29 cellular contexts compared by ENCODE assay signal in the genomic region with DNA sequence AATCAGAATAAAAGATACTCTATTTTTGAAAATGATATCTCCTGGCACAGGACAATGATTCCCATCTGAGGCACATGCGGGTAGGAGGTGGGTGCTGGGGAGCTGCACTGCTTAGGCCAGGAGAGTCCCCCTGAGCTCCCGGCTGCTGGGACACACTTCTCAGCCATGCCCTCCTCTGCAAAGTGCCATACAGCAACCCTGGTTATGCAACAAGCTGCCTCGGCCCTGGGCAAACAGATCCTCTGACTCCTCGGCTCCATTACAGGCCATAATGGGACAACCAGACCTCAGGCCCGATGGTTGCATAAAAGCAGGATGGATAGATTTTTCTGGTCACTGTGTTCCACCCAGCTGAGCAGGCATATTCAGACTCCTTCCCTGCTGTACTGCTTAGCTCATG. TPM values are rescaled to one million over a fixed set of nuclear protein-coding genes. Genes with fewer than 3 reads are reported as not detected.
"Had no signal": no experiment of that assay in that cellular context is flagged by ENCODE, and none has a peak within 500 bp of the region (broad histone marks: within the 10 kb centered on the region; RNA-seq: fewer than 3 reads in every experiment).

No MANE protein-coding gene starts in this region.

- H3K27me3 ChIP-seq: left lung, pancreas, right lobe of liver, testis, thyroid gland, transverse colon, upper lobe of left lung, vagina had no signal

- H3K4me1 ChIP-seq: pancreas, psoas muscle, right lobe of liver, testis, transverse colon, vagina had no signal

- H3K4me1 Mint-ChIP-seq: stimulated activated memory B cell treated with anti-CD40 and anti-IgM and Interleukin-4, amounts not matched to agents 10 μg/mL and 1 μg/mL and 100 μg/mL, for 72 hours had no signal

- H3K36me3 ChIP-seq: left lung, pancreas, right lobe of liver, thyroid gland, transverse colon, upper lobe of left lung, vagina had no signal

- H3K27ac ChIP-seq: left lung, pancreas, psoas muscle, right lobe of liver, testis, thyroid gland, transverse colon, upper lobe of left lung, vagina had no signal

- DNase-seq: hippocampal formation; kidney glomerular epithelial cell; left cardiac atrium; left lung; midbrain; mucosa of descending colon; naive thymus-derived CD4-positive, alpha-beta T cell; pancreas; psoas muscle; right lobe of liver; stimulated activated CD4-positive, alpha-beta T cell treated with anti-CD3 and anti-CD28 coated beads, Interleukin-1b, Interleukin-23, amount 100 ng/mL, for 48 hours; stimulated activated CD4-positive, alpha-beta T cell treated with anti-CD3 and anti-CD28 coated beads, Interleukin-2, amount 100 ng/mL, for 48 hours; stimulated activated CD4-positive, alpha-beta T cell treated with anti-CD3 and anti-CD28 coated beads, Interleukin-4, amount 100 ng/mL, for 4 hours; stimulated activated CD8-positive, alpha-beta memory T cell treated with anti-CD3 and anti-CD28 coated beads, Interleukin-4, amount 100 ng/mL, for 48 hours; stimulated activated naive CD4-positive, alpha-beta T cell treated with Interleukin-2 at 50 U/mL for 16 hours; stimulated activated naive CD8-positive, alpha-beta T cell treated with anti-CD3 and anti-CD28 coated beads, Interleukin-15, amount 100 ng/mL, for 72 hours; testis; thyroid gland; transverse colon; upper lobe of left lung had no signal

- H3K9me3 ChIP-seq: pancreas, right lobe of liver, testis, thyroid gland, vagina had no signal

- H3K4me3 Mint-ChIP-seq: naive thymus-derived CD4-positive, alpha-beta T cell; natural killer cell treated with Interleukin-12 subunit alpha and Interleukin-12 subunit beta and Interleukin-15 and Interleukin-18, amount 100 ng/mL, for 72 hours; neural crest cell; stimulated activated memory B cell treated with anti-CD40 and anti-IgM and Interleukin-4, amounts not matched to agents 10 μg/mL and 1 μg/mL and 100 μg/mL, for 72 hours; stimulated activated naive CD8-positive, alpha-beta T cell treated with anti-CD3 and anti-CD28 coated beads, Interleukin-15, amount 100 ng/mL, for 72 hours had no signal

- H3K27ac Mint-ChIP-seq: naive thymus-derived CD4-positive, alpha-beta T cell; natural killer cell treated with Interleukin-12 subunit alpha and Interleukin-12 subunit beta and Interleukin-15 and Interleukin-18, amount 100 ng/mL, for 72 hours; stimulated activated memory B cell treated with anti-CD40 and anti-IgM and Interleukin-4, amounts not matched to agents 10 μg/mL and 1 μg/mL and 100 μg/mL, for 72 hours had no signal

- ATAC-seq: left lung; mucosa of descending colon; naive thymus-derived CD4-positive, alpha-beta T cell; natural killer cell treated with Interleukin-12 subunit alpha and Interleukin-12 subunit beta and Interleukin-15 and Interleukin-18, amount 100 ng/mL, for 72 hours; psoas muscle; stimulated activated memory B cell treated with anti-CD40 and anti-IgM and Interleukin-4, amounts not matched to agents 10 μg/mL and 1 μg/mL and 100 μg/mL, for 72 hours; stimulated activated naive CD8-positive, alpha-beta T cell treated with anti-CD3 and anti-CD28 coated beads, Interleukin-15, amount 100 ng/mL, for 72 hours had no signal

- H3K4me2 ChIP-seq: smooth muscle cell had no signal

- H3K36me3 Mint-ChIP-seq: stimulated activated memory B cell treated with anti-CD40 and anti-IgM and Interleukin-4, amounts not matched to agents 10 μg/mL and 1 μg/mL and 100 μg/mL, for 72 hours had no signal

- FAIRE-seq: keratinocyte, pancreas had no signal

- H3K9me3 Mint-ChIP-seq: stimulated activated memory B cell treated with anti-CD40 and anti-IgM and Interleukin-4, amounts not matched to agents 10 μg/mL and 1 μg/mL and 100 μg/mL, for 72 hours had no signal

- H3K4me3 ChIP-seq: left lung, lung, mucosa of descending colon, pancreas, psoas muscle, right lobe of liver, smooth muscle cell, testis, thyroid gland, transverse colon, upper lobe of left lung, vagina had no signal

RNA-seq across cellular contexts. Expression of gene LEP, which starts 6.6 kb away (rescaled TPM):
- total RNA-seq: myocyte; natural killer cell treated with Interleukin-12 subunit alpha and Interleukin-12 subunit beta and Interleukin-15 and Interleukin-18, amount 100 ng/mL, for 72 hours; neural crest cell; right lobe of liver; smooth muscle cell; upper lobe of left lung; urinary bladder had no signal
- polyA plus RNA-seq: naive thymus-derived CD4-positive, alpha-beta T cell; smooth muscle cell had no signal
